In genomic region chr7:27173412-27174076, GRCh38 we compare ENCODE assay signal across 1 cellular context.
A peak's percentile ranks its signal among the peaks of the same experiment; 100 is the strongest.
TF ChIP-seq lines count a peak whose summit lies in the region.

No MANE protein-coding gene starts in this region.

TF ChIP-seq in SK-N-SH, 30 proteins besides CTCF, POLR2A, EP300 and RAD21 (continued from another document):
- TF ChIP-seq EZH2phosphoT487 (IDR thresholded peaks at IDR 0.05; ENCODE audit: borderline replicate concordance, low read depth) (peak; percentile 74; the same call in 1 of the 2 replicates), YY1 (IDR thresholded peaks at IDR 0.05; ENCODE audit: low read depth) (no peak), SMC3 (IDR thresholded peaks at IDR 0.05; ENCODE audit: low read depth, low read length) (no peak), RFX5 (IDR thresholded peaks at IDR 0.05; ENCODE audit: low read length) (no peak)
